Comparison of ENCODE assay signal across 14 cellular contexts in genomic region chr12:3493225-3494049, GRCh38. TPM values are rescaled to one million over a fixed set of nuclear protein-coding genes. Genes with fewer than 3 reads are reported as not detected.
DNase-seq lines count a peak whose midpoint lies in the region; ATAC-seq and TF ChIP-seq lines count a peak whose summit lies in the region.
"Had no signal": no experiment of that assay in that cellular context is flagged by ENCODE, and none has a peak within 500 bp of the region (broad histone marks: within the 10 kb centered on the region; RNA-seq: fewer than 3 reads in every experiment).

No MANE protein-coding gene starts in this region.

- intact Hi-C loops in activated CD8-positive, alpha-beta T cell treated with anti-CD3 and anti-CD28 coated beads for 36 hours (cut with micrococcal nuclease): no loop called here
- intact Hi-C loops in sciatic nerve (cut with DNase I): no loop called here

- no peak for ATAC-seq in activated CD8-positive, alpha-beta T cell treated with anti-CD3 and anti-CD28 coated beads for 36 hours
- ATAC-seq in activated CD8-positive, alpha-beta T cell treated with anti-CD3 and anti-CD28 coated beads, Interleukin-2, amount 10 ng/mL, durations not matched to agents 7 days and 5 days: no peak
- no peak for ATAC-seq in GM18519 (IDR thresholded peaks at IDR 0.05; ENCODE audit: low FRiP score, unreplicated experiment)
- ATAC-seq in activated CD4-positive, CD25-positive, alpha-beta regulatory T cell treated with anti-CD3 and anti-CD28 coated beads, Interleukin-2, amount 50 U/mL, for 24 hours: no peak
- no peak for ATAC-seq in sciatic nerve

- no peaks in the 10 kb centered on the region for H3K36me3 Mint-ChIP-seq in activated CD8-positive, alpha-beta T cell treated with anti-CD3 and anti-CD28 coated beads for 36 hours (ENCODE audit: low read depth)
- H3K36me3 Mint-ChIP-seq in activated CD8-positive, alpha-beta T cell treated with anti-CD3 and anti-CD28 coated beads, Interleukin-2, amount 10 ng/mL, durations not matched to agents 7 days and 5 days (ENCODE audit: low read depth): no peaks in the 10 kb centered on the region
- no peaks in the 10 kb centered on the region for H3K36me3 Mint-ChIP-seq in type B pancreatic cell

- peaks cover 61% of the 10 kb centered on the region for H3K27me3 Mint-ChIP-seq in activated CD8-positive, alpha-beta T cell treated with anti-CD3 and anti-CD28 coated beads for 36 hours
- H3K27me3 Mint-ChIP-seq in activated CD8-positive, alpha-beta T cell treated with anti-CD3 and anti-CD28 coated beads, Interleukin-2, amount 10 ng/mL, durations not matched to agents 7 days and 5 days (ENCODE audit: low read depth): peaks cover 65% of the 10 kb centered on the region
- H3K27me3 Mint-ChIP-seq in type B pancreatic cell: peaks cover 93% of the 10 kb centered on the region

- H3K9me3 Mint-ChIP-seq in activated CD8-positive, alpha-beta T cell treated with anti-CD3 and anti-CD28 coated beads for 36 hours: no peaks in the 10 kb centered on the region
- no peaks in the 10 kb centered on the region for H3K9me3 Mint-ChIP-seq in activated CD8-positive, alpha-beta T cell treated with anti-CD3 and anti-CD28 coated beads, Interleukin-2, amount 10 ng/mL, durations not matched to agents 7 days and 5 days (ENCODE audit: insufficient read depth)
- H3K9me3 Mint-ChIP-seq in type B pancreatic cell: no peaks in the 10 kb centered on the region
- H3K9me3 Mint-ChIP-seq: stimulated activated naive CD8-positive, alpha-beta T cell treated with anti-CD3 and anti-CD28 coated beads, Interleukin-15, Interleukin-2, amounts not matched to agents 100 ng/mL and 50 ng/mL, for 24 hours had no signal

- H3K4me1 Mint-ChIP-seq in activated CD8-positive, alpha-beta T cell treated with anti-CD3 and anti-CD28 coated beads for 36 hours (ENCODE audit: low read depth): peaks cover 9% of the 10 kb centered on the region
- H3K4me1 Mint-ChIP-seq in activated CD8-positive, alpha-beta T cell treated with anti-CD3 and anti-CD28 coated beads, Interleukin-2, amount 10 ng/mL, durations not matched to agents 7 days and 5 days (ENCODE audit: low read depth): peaks cover 8% of the 10 kb centered on the region
- no peaks in the 10 kb centered on the region for H3K4me1 Mint-ChIP-seq in type B pancreatic cell (ENCODE audit: unreplicated experiment)

- no peak overlapping the region for H3K4me3 Mint-ChIP-seq in activated CD8-positive, alpha-beta T cell treated with anti-CD3 and anti-CD28 coated beads for 36 hours
- no peak overlapping the region for H3K4me3 Mint-ChIP-seq in activated CD8-positive, alpha-beta T cell treated with anti-CD3 and anti-CD28 coated beads, Interleukin-2, amount 10 ng/mL, durations not matched to agents 7 days and 5 days
- H3K4me3 Mint-ChIP-seq in type B pancreatic cell: peak overlapping the region; percentile 79
- H3K4me3 Mint-ChIP-seq: stimulated activated naive CD8-positive, alpha-beta T cell treated with anti-CD3 and anti-CD28 coated beads, Interleukin-15, Interleukin-2, amounts not matched to agents 100 ng/mL and 50 ng/mL, for 24 hours had no signal

- POLR2A ChIA-PET in activated CD8-positive, alpha-beta T cell treated with anti-CD3 and anti-CD28 coated beads for 36 hours (lab: Charles Lee): no interaction called here
- POLR2A ChIA-PET in activated CD8-positive, alpha-beta T cell treated with anti-CD3 and anti-CD28 coated beads, Interleukin-2, amount 10 ng/mL, durations not matched to agents 7 days and 5 days (lab: Charles Lee): no interaction called here

- H3K27ac Mint-ChIP-seq in activated CD8-positive, alpha-beta T cell treated with anti-CD3 and anti-CD28 coated beads for 36 hours: no peak overlapping the region
- no peak overlapping the region for H3K27ac Mint-ChIP-seq in activated CD8-positive, alpha-beta T cell treated with anti-CD3 and anti-CD28 coated beads, Interleukin-2, amount 10 ng/mL, durations not matched to agents 7 days and 5 days
- H3K27ac Mint-ChIP-seq in type B pancreatic cell: no peak overlapping the region
- H3K27ac Mint-ChIP-seq: stimulated activated naive CD8-positive, alpha-beta T cell treated with anti-CD3 and anti-CD28 coated beads, Interleukin-15, Interleukin-2, amounts not matched to agents 100 ng/mL and 50 ng/mL, for 24 hours had no signal

- TF ChIP-seq CTCF in activated CD8-positive, alpha-beta T cell treated with anti-CD3 and anti-CD28 coated beads for 36 hours (IDR thresholded peaks at IDR 0.05): no peak
- TF ChIP-seq CTCF in type B pancreatic cell (conservative IDR thresholded peaks at IDR 0.05): no peak

- CTCF ChIA-PET in activated CD8-positive, alpha-beta T cell treated with anti-CD3 and anti-CD28 coated beads for 36 hours (lab: Charles Lee): no interaction called here
- CTCF ChIA-PET in activated CD8-positive, alpha-beta T cell treated with anti-CD3 and anti-CD28 coated beads, Interleukin-2, amount 10 ng/mL, durations not matched to agents 7 days and 5 days (lab: Charles Lee): no interaction called here

- peak; percentile 24 for DNase-seq in activated CD8-positive, alpha-beta T cell treated with anti-CD3 and anti-CD28 coated beads for 36 hours
- no peak for DNase-seq in activated CD8-positive, alpha-beta T cell treated with anti-CD3 and anti-CD28 coated beads, Interleukin-2, amount 10 ng/mL, durations not matched to agents 7 days and 5 days
- DNase-seq in astrocyte of the hippocampus (ENCODE audit: low read depth, low spot score) (peak; percentile 3), left kidney (ENCODE audit: low read depth, low spot score) (peak; percentile 63), type B pancreatic cell (ENCODE audit: extremely low spot score, unreplicated experiment) (no peak), sciatic nerve (ENCODE audit: low spot score) (no peak)
- DNase-seq: AML-193; Kasumi-1; stimulated activated CD4-positive, alpha-beta T cell treated with anti-CD3 and anti-CD28 coated beads, Interleukin-12 subunit alpha, Interleukin-12 subunit beta, amount 100 ng/mL, for 4 hours had no signal

RNA-seq across cellular contexts. Expression of gene PRMT8, which starts 2.4 kb away (rescaled TPM):
- not detected for total RNA-seq in activated CD8-positive, alpha-beta T cell treated with anti-CD3 and anti-CD28 coated beads for 36 hours
- total RNA-seq in activated CD8-positive, alpha-beta T cell treated with anti-CD3 and anti-CD28 coated beads, Interleukin-2, amount 10 ng/mL, durations not matched to agents 7 days and 5 days: not detected
- 0.21 and 1.3 TPM in 2 replicates for total RNA-seq in type B pancreatic cell (ENCODE audit: low replicate concordance)
- not detected for total RNA-seq in sciatic nerve
- total RNA-seq: liver, OCI-LY7 had no signal

Comparison
In these comparisons a context has a peak if more than half of its experiments do, and no peak if none do; other contexts are left out.
1. DNase-seq: peak in activated CD8-positive, alpha-beta T cell treated with anti-CD3 and anti-CD28 coated beads for 36 hours (single experiment), astrocyte of the hippocampus (single experiment) and left kidney (single experiment); none in activated CD8-positive, alpha-beta T cell treated with anti-CD3 and anti-CD28 coated beads, Interleukin-2, amount 10 ng/mL, durations not matched to agents 7 days and 5 days (single experiment), type B pancreatic cell (single experiment) and sciatic nerve (single experiment).